In genomic region chr2:207960911-207961310, GRCh38 we compare ENCODE assay signal across 25 cellular contexts.
"Had no signal": no experiment of that assay in that cellular context is flagged by ENCODE, and none has a peak within 500 bp of the region (broad histone marks: within the 10 kb centered on the region; RNA-seq: fewer than 3 reads in every experiment).

No MANE protein-coding gene starts in this region.

- H3K36me3 ChIP-seq: adrenal gland, breast epithelium, WERI-Rb-1 had no signal

- ATAC-seq: activated CD4-positive, alpha-beta T cell treated with anti-CD3 and anti-CD28 coated beads for 36 hours; activated CD8-positive, alpha-beta T cell treated with anti-CD3 and anti-CD28 coated beads for 36 hours; activated T-cell treated with anti-CD3 and anti-CD28 coated beads, Interleukin-2, amount 50 U/mL, for 72 hours; Panc1; Right ventricle myocardium inferior; T-cell had no signal

- H3K4me3 ChIP-seq: adrenal gland, breast epithelium, SK-N-MC had no signal

- H3K9me3 ChIP-seq: adrenal gland, breast epithelium had no signal

- H3K4me1 ChIP-seq: breast epithelium had no signal

- H3K27me3 ChIP-seq: adrenal gland, breast epithelium had no signal

- H3K27ac ChIP-seq: breast epithelium, SK-N-MC, WERI-Rb-1 had no signal

- DNase-seq: activated CD4-positive, alpha-beta T cell treated with anti-CD3 and anti-CD28 coated beads for 36 hours; activated CD8-positive, alpha-beta memory T cell treated with anti-CD3 and anti-CD28 coated beads, Interleukin-2, amount 50 U/mL, for 4 hours; activated CD8-positive, alpha-beta T cell treated with anti-CD3 and anti-CD28 coated beads for 36 hours; activated gamma-delta T cell treated with Interleukin-2 at 50 U/mL for 16 hours; activated naive CD4-positive, alpha-beta T cell treated with anti-CD3 and anti-CD28 coated beads, Interleukin-2, amount 10 ng/mL, durations not matched to agents 7 days and 5 days; activated naive CD8-positive, alpha-beta T cell treated with anti-CD3 and anti-CD28 coated beads, Interleukin-2, amount 10 ng/mL, durations not matched to agents 7 days and 5 days; activated T-cell treated with anti-CD3 and anti-CD28 coated beads, Interleukin-2, amount 50 U/mL, for 72 hours; aorta; caudate nucleus; NCI-H1048; NCI-H1694; NCI-H2029; NCI-H2107; NCI-H2171 treated with DMSO at 0.1 percent for 48 hours; NCI-H446; NCI-H524; NCI-H748 treated with DMSO at 0.1 percent for 48 hours; RPMI8226; T-cell; WERI-Rb-1 had no signal
